ENCODE assay signal across 7 cellular contexts in genomic region chr19:13093407-13094284, GRCh38. TPM values are rescaled to one million over a fixed set of nuclear protein-coding genes. Genes with fewer than 3 reads are reported as not detected.
DNase-seq lines count a peak whose midpoint lies in the region; ATAC-seq and TF ChIP-seq lines count a peak whose summit lies in the region.

No MANE protein-coding gene starts in this region.

- ATAC-seq in HG03039 (IDR thresholded peaks at IDR 0.05; ENCODE audit: unreplicated experiment): no peak

- H3K36me3 ChIP-seq in left ventricle myocardium inferior: peaks cover 19% of the 10 kb centered on the region

- no peak overlapping the region for H3K4me3 ChIP-seq in left ventricle myocardium inferior

- intact Hi-C loops in left ventricle myocardium inferior (cut with micrococcal nuclease): loop anchor here (5.0 kb wide), 1 partner anchor 111 kb away; no protein-coding TSS in a partner anchor

- TF ChIP-seq CTCF in GM13977 (IDR thresholded peaks at IDR 0.05; ENCODE audit: extremely low read depth, insufficient read depth, missing control alignments): peak; percentile 93
- TF ChIP-seq CTCF in left ventricle myocardium inferior (IDR thresholded peaks at IDR 0.05; ENCODE audit: borderline replicate concordance): peak; percentile 97

- no peaks in the 10 kb centered on the region for H3K9me3 ChIP-seq in left ventricle myocardium inferior (replicated peaks)

- in situ Hi-C loops in GM13977 (cut with MboI; ENCODE audit: low pct_unique_long_range_greater_than_20kb, low sequenced_read_pairs, unreplicated experiment): loop anchor here (5.0 kb wide), 1 partner anchor 116 kb away; no protein-coding TSS in a partner anchor

- peak; percentile 96 for DNase-seq in GM13977 (ENCODE audit: low spot score)
- peak; percentile 23 for DNase-seq in NCI-H1436 treated with DMSO at 0.1 percent for 48 hours (lab: John Stamatoyannopoulos, UW)
- DNase-seq in T-helper 1 cell: peak; percentile 53 to 83 (median 70)
- peak in 54 of 56 donors; percentile 23 to 92 (median 70) for DNase-seq in amygdala (lab: John Stamatoyannopoulos, UW)
- peak; percentile 83 for DNase-seq in left ventricle myocardium inferior
- DNase-seq in renal cortical epithelial cell (ENCODE audit: low read depth): peak; percentile 56

- H3K27ac ChIP-seq in left ventricle myocardium inferior (replicated peaks): peak overlapping the region; percentile 97

- H3K4me1 ChIP-seq in left ventricle myocardium inferior: peaks cover 95% of the 10 kb centered on the region

- no peaks in the 10 kb centered on the region for H3K27me3 ChIP-seq in left ventricle myocardium inferior (ENCODE audit: low read depth)

RNA-seq across cellular contexts. Expression of gene LYL1, which starts 9.0 kb away (rescaled TPM):
- total RNA-seq in left ventricle myocardium inferior (6.3 TPM), renal cortical epithelial cell (0.20 and 1.7 TPM in 2 replicates)

RNA-seq across cellular contexts. Expression of gene TRMT1, which starts 22.9 kb away (rescaled TPM):
- total RNA-seq in left ventricle myocardium inferior (19.6 TPM), renal cortical epithelial cell (30.0 and 32.8 TPM in 2 replicates)

RNA-seq across cellular contexts. Expression of gene NACC1, which starts 24.4 kb away (rescaled TPM):
- total RNA-seq in left ventricle myocardium inferior (35.4 TPM), renal cortical epithelial cell (36.5 and 119 TPM in 2 replicates)

RNA-seq across cellular contexts. Expression of gene STX10, which starts 56.5 kb away (rescaled TPM):
- total RNA-seq in left ventricle myocardium inferior: 39.2 TPM
- total RNA-seq in renal cortical epithelial cell: 37.1 and 67.0 TPM in 2 replicates

RNA-seq across cellular contexts. Expression of gene IER2, which starts 56.6 kb away (rescaled TPM):
- 17.3 TPM for total RNA-seq in left ventricle myocardium inferior
- total RNA-seq in renal cortical epithelial cell: 15.6 and 27.9 TPM in 2 replicates

Comparison
In these comparisons a context has a peak if more than half of its experiments do, and no peak if none do; other contexts are left out.
1. DNase-seq: peak in every context shown above with its lines; median percentile 96 in GM13977; 83 in left ventricle myocardium inferior; 70 in T-helper 1 cell; 70 in amygdala; 56 in renal cortical epithelial cell; 23 in NCI-H1436 treated with DMSO at 0.1 percent for 48 hours.